Comparison of ENCODE assay signal across 1 cellular context in the genomic region with DNA sequence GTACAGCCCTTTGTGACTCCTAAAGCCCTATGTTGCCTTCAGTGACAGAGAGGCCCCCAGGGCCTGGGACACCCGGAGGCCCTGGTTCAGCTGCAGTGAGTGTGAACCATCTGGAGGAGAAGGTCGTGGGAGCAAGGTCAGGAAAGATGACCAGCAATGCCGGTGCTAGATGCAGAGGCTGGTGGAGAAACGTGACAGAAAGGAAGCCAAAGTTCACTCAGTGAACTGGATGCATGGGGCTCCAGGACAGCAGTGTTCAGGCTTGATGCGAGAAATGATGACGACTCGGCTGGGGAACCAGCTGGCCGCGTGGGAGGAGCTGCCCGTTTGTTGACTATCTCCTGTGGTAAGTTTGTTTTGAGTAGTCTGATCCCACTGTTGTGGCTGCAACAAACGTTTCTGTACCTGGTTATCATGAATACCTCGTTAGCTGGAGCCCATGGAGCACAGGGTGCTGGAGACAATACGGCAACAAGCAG.
TF ChIP-seq lines count a peak whose summit lies in the region.

No MANE protein-coding gene starts in this region.

TF ChIP-seq in HepG2, 621 proteins besides CTCF, POLR2A, EP300 and RAD21 (continued from another document and continues in another):
- TF ChIP-seq, protein P1, sequence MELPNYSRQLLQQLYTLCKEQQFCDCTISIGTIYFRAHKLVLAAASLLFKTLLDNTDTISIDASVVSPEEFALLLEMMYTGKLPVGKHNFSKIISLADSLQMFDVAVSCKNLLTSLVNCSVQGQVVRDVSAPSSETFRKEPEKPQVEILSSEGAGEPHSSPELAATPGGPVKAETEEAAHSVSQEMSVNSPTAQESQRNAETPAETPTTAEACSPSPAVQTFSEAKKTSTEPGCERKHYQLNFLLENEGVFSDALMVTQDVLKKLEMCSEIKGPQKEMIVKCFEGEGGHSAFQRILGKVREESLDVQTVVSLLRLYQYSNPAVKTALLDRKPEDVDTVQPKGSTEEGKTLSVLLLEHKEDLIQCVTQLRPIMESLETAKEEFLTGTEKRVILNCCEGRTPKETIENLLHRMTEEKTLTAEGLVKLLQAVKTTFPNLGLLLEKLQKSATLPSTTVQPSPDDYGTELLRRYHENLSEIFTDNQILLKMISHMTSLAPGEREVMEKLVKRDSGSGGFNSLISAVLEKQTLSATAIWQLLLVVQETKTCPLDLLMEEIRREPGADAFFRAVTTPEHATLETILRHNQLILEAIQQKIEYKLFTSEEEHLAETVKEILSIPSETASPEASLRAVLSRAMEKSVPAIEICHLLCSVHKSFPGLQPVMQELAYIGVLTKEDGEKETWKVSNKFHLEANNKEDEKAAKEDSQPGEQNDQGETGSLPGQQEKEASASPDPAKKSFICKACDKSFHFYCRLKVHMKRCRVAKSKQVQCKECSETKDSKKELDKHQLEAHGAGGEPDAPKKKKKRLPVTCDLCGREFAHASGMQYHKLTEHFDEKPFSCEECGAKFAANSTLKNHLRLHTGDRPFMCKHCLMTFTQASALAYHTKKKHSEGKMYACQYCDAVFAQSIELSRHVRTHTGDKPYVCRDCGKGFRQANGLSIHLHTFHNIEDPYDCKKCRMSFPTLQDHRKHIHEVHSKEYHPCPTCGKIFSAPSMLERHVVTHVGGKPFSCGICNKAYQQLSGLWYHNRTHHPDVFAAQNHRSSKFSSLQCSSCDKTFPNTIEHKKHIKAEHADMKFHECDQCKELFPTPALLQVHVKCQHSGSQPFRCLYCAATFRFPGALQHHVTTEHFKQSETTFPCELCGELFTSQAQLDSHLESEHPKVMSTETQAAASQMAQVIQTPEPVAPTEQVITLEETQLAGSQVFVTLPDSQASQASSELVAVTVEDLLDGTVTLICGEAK (IDR thresholded peaks at IDR 0.05): no peak
- TF ChIP-seq, protein P1 (CRISPR knock-in tag; IDR thresholded peaks at IDR 0.05): no peak
- TF ChIP-seq SOX5 (CRISPR knock-in tag; IDR thresholded peaks at IDR 0.05; ENCODE audit: borderline replicate concordance) (peak; percentile 52; the same call in 1 of the 2 replicates), ZZZ3 (CRISPR knock-in tag; IDR thresholded peaks at IDR 0.05; ENCODE audit: borderline replicate concordance) (no peak), SKI (IDR thresholded peaks at IDR 0.05; ENCODE audit: partially characterized antibody) (peak; percentile 80), ATAD3A (CRISPR knock-in tag; IDR thresholded peaks at IDR 0.05) (no peak), ATF1 (CRISPR knock-in tag; IDR thresholded peaks at IDR 0.05) (no peak), POGZ (CRISPR knock-in tag; IDR thresholded peaks at IDR 0.05) (0 out of 2 replicates have a peak, but pooled peaks have one; percentile 25), CENPX (CRISPR knock-in tag; IDR thresholded peaks at IDR 0.05) (no peak), RXRB (CRISPR knock-in tag; IDR thresholded peaks at IDR 0.05; ENCODE audit: borderline replicate concordance) (peak; percentile 92), ZNF614 (CRISPR knock-in tag; IDR thresholded peaks at IDR 0.05; ENCODE audit: borderline replicate concordance) (0 out of 2 replicates have a peak, but pooled peaks have one; percentile 17), NFATC3 (CRISPR knock-in tag; IDR thresholded peaks at IDR 0.05) (no peak), MYNN (CRISPR knock-in tag; IDR thresholded peaks at IDR 0.05; ENCODE audit: low read depth) (no peak), LCORL (IDR thresholded peaks at IDR 0.05) (no peak), LCORL (CRISPR knock-in tag; IDR thresholded peaks at IDR 0.05) (peak; percentile 80), ZNF644 (CRISPR knock-in tag; IDR thresholded peaks at IDR 0.05; ENCODE audit: low read depth) (no peak), ZNF549 (CRISPR knock-in tag; IDR thresholded peaks at IDR 0.05) (no peak), ZFX (CRISPR knock-in tag; IDR thresholded peaks at IDR 0.05; ENCODE audit: low read depth) (no peak; the same call in 1 of the 2 replicates), IKZF1 (IDR thresholded peaks at IDR 0.05) (no peak), ZNF234 (CRISPR knock-in tag; conservative IDR thresholded peaks at IDR 0.05) (no peak)
- TF ChIP-seq, protein P2, sequence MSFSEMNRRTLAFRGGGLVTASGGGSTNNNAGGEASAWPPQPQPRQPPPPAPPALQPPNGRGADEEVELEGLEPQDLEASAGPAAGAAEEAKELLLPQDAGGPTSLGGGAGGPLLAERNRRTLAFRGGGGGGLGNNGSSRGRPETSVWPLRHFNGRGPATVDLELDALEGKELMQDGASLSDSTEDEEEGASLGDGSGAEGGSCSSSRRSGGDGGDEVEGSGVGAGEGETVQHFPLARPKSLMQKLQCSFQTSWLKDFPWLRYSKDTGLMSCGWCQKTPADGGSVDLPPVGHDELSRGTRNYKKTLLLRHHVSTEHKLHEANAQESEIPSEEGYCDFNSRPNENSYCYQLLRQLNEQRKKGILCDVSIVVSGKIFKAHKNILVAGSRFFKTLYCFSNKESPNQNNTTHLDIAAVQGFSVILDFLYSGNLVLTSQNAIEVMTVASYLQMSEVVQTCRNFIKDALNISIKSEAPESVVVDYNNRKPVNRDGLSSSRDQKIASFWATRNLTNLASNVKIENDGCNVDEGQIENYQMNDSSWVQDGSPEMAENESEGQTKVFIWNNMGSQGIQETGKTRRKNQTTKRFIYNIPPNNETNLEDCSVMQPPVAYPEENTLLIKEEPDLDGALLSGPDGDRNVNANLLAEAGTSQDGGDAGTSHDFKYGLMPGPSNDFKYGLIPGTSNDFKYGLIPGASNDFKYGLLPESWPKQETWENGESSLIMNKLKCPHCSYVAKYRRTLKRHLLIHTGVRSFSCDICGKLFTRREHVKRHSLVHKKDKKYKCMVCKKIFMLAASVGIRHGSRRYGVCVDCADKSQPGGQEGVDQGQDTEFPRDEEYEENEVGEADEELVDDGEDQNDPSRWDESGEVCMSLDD (CRISPR knock-in tag; IDR thresholded peaks at IDR 0.05; ENCODE audit: borderline replicate concordance): no peak
- TF ChIP-seq, protein P3, sequence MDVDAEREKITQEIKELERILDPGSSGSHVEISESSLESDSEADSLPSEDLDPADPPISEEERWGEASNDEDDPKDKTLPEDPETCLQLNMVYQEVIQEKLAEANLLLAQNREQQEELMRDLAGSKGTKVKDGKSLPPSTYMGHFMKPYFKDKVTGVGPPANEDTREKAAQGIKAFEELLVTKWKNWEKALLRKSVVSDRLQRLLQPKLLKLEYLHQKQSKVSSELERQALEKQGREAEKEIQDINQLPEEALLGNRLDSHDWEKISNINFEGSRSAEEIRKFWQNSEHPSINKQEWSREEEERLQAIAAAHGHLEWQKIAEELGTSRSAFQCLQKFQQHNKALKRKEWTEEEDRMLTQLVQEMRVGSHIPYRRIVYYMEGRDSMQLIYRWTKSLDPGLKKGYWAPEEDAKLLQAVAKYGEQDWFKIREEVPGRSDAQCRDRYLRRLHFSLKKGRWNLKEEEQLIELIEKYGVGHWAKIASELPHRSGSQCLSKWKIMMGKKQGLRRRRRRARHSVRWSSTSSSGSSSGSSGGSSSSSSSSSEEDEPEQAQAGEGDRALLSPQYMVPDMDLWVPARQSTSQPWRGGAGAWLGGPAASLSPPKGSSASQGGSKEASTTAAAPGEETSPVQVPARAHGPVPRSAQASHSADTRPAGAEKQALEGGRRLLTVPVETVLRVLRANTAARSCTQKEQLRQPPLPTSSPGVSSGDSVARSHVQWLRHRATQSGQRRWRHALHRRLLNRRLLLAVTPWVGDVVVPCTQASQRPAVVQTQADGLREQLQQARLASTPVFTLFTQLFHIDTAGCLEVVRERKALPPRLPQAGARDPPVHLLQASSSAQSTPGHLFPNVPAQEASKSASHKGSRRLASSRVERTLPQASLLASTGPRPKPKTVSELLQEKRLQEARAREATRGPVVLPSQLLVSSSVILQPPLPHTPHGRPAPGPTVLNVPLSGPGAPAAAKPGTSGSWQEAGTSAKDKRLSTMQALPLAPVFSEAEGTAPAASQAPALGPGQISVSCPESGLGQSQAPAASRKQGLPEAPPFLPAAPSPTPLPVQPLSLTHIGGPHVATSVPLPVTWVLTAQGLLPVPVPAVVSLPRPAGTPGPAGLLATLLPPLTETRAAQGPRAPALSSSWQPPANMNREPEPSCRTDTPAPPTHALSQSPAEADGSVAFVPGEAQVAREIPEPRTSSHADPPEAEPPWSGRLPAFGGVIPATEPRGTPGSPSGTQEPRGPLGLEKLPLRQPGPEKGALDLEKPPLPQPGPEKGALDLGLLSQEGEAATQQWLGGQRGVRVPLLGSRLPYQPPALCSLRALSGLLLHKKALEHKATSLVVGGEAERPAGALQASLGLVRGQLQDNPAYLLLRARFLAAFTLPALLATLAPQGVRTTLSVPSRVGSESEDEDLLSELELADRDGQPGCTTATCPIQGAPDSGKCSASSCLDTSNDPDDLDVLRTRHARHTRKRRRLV (CRISPR knock-in tag; IDR thresholded peaks at IDR 0.05): no peak
- TF ChIP-seq, protein P4, sequence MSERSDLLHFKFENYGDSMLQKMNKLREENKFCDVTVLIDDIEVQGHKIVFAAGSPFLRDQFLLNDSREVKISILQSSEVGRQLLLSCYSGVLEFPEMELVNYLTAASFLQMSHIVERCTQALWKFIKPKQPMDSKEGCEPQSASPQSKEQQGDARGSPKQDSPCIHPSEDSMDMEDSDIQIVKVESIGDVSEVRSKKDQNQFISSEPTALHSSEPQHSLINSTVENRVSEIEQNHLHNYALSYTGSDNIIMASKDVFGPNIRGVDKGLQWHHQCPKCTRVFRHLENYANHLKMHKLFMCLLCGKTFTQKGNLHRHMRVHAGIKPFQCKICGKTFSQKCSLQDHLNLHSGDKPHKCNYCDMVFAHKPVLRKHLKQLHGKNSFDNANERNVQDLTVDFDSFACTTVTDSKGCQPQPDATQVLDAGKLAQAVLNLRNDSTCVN (CRISPR knock-in tag; IDR thresholded peaks at IDR 0.05; ENCODE audit: borderline replicate concordance): 0 out of 2 replicates have a peak, but pooled peaks have one; percentile 57
- TF ChIP-seq, protein P5, sequence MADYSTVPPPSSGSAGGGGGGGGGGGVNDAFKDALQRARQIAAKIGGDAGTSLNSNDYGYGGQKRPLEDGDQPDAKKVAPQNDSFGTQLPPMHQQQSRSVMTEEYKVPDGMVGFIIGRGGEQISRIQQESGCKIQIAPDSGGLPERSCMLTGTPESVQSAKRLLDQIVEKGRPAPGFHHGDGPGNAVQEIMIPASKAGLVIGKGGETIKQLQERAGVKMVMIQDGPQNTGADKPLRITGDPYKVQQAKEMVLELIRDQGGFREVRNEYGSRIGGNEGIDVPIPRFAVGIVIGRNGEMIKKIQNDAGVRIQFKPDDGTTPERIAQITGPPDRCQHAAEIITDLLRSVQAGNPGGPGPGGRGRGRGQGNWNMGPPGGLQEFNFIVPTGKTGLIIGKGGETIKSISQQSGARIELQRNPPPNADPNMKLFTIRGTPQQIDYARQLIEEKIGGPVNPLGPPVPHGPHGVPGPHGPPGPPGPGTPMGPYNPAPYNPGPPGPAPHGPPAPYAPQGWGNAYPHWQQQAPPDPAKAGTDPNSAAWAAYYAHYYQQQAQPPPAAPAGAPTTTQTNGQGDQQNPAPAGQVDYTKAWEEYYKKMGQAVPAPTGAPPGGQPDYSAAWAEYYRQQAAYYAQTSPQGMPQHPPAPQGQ (CRISPR knock-in tag; IDR thresholded peaks at IDR 0.05; ENCODE audit: borderline replicate concordance): no peak
- TF ChIP-seq, protein P6, sequence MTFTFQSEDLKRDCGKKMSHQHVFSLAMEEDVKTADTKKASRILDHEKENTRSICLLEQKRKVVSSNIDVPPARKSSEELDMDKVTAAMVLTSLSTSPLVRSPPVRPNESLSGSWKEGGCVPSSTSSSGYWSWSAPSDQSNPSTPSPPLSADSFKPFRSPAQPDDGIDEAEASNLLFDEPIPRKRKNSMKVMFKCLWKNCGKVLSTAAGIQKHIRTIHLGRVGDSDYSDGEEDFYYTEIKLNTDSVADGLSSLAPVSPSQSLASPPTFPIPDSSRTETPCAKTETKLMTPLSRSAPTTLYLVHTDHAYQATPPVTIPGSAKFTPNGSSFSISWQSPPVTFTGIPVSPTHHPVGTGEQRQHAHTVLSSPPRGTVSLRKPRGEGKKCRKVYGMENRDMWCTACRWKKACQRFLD (CRISPR knock-in tag; IDR thresholded peaks at IDR 0.05; ENCODE audit: borderline replicate concordance): no peak
- TF ChIP-seq, protein P7, sequence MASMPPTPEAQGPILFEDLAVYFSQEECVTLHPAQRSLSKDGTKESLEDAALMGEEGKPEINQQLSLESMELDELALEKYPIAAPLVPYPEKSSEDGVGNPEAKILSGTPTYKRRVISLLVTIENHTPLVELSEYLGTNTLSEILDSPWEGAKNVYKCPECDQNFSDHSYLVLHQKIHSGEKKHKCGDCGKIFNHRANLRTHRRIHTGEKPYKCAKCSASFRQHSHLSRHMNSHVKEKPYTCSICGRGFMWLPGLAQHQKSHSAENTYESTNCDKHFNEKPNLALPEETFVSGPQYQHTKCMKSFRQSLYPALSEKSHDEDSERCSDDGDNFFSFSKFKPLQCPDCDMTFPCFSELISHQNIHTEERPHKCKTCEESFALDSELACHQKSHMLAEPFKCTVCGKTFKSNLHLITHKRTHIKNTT (CRISPR knock-in tag; IDR thresholded peaks at IDR 0.05): no peak
- TF ChIP-seq, protein P8, sequence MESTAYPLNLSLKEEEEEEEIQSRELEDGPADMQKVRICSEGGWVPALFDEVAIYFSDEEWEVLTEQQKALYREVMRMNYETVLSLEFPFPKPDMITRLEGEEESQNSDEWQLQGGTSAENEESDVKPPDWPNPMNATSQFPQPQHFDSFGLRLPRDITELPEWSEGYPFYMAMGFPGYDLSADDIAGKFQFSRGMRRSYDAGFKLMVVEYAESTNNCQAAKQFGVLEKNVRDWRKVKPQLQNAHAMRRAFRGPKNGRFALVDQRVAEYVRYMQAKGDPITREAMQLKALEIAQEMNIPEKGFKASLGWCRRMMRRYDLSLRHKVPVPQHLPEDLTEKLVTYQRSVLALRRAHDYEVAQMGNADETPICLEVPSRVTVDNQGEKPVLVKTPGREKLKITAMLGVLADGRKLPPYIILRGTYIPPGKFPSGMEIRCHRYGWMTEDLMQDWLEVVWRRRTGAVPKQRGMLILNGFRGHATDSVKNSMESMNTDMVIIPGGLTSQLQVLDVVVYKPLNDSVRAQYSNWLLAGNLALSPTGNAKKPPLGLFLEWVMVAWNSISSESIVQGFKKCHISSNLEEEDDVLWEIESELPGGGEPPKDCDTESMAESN (CRISPR knock-in tag; conservative IDR thresholded peaks at IDR 0.05): no peak
